ENCODE assay signal across 1 cellular context in genomic region chr1:182392045-182393028, GRCh38.
TF ChIP-seq lines count a peak whose summit lies in the region.

No MANE protein-coding gene starts in this region.

TF ChIP-seq in HepG2, 621 proteins besides CTCF, POLR2A, EP300 and RAD21 (continued from another document and continues in another):
- TF ChIP-seq, protein P1, sequence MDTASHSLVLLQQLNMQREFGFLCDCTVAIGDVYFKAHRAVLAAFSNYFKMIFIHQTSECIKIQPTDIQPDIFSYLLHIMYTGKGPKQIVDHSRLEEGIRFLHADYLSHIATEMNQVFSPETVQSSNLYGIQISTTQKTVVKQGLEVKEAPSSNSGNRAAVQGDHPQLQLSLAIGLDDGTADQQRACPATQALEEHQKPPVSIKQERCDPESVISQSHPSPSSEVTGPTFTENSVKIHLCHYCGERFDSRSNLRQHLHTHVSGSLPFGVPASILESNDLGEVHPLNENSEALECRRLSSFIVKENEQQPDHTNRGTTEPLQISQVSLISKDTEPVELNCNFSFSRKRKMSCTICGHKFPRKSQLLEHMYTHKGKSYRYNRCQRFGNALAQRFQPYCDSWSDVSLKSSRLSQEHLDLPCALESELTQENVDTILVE (CRISPR knock-in tag; IDR thresholded peaks at IDR 0.05), result no peak
- TF ChIP-seq KLF15 (CRISPR knock-in tag; IDR thresholded peaks at IDR 0.05; ENCODE audit: borderline replicate concordance) (no peak), ZNF367 (CRISPR knock-in tag; IDR thresholded peaks at IDR 0.05; ENCODE audit: borderline replicate concordance) (no peak), ZNF703 (CRISPR knock-in tag; IDR thresholded peaks at IDR 0.05; ENCODE audit: borderline replicate concordance) (no peak), ZNF121 (CRISPR knock-in tag; IDR thresholded peaks at IDR 0.05) (no peak), HDAC1 (CRISPR knock-in tag; IDR thresholded peaks at IDR 0.05) (no peak), FOXJ3 (CRISPR knock-in tag; IDR thresholded peaks at IDR 0.05; ENCODE audit: borderline replicate concordance) (no peak), ZBTB26 (CRISPR knock-in tag; IDR thresholded peaks at IDR 0.05; ENCODE audit: borderline replicate concordance) (peak; percentile 42; the same call in 1 of the 2 replicates), MBNL3 (CRISPR knock-in tag; conservative IDR thresholded peaks at IDR 0.05) (no peak), ZNF605 (CRISPR knock-in tag; IDR thresholded peaks at IDR 0.05) (no peak), ZNF569 (CRISPR knock-in tag; IDR thresholded peaks at IDR 0.05; ENCODE audit: borderline replicate concordance) (no peak), GRHL1 (CRISPR knock-in tag; conservative IDR thresholded peaks at IDR 0.05) (no peak), NR1H2 (CRISPR knock-in tag; IDR thresholded peaks at IDR 0.05; ENCODE audit: borderline replicate concordance, low read depth) (no peak), ZNF253 (CRISPR knock-in tag; IDR thresholded peaks at IDR 0.05; ENCODE audit: borderline replicate concordance) (no peak), MXD4 (CRISPR knock-in tag; IDR thresholded peaks at IDR 0.05) (no peak), RORA (CRISPR knock-in tag; IDR thresholded peaks at IDR 0.05) (no peak), ZNF563 (CRISPR knock-in tag; IDR thresholded peaks at IDR 0.05) (no peak), MZF1 (CRISPR knock-in tag; IDR thresholded peaks at IDR 0.05; ENCODE audit: borderline replicate concordance) (no peak), ZNF20 (CRISPR knock-in tag; IDR thresholded peaks at IDR 0.05) (no peak), ZFYVE20 (CRISPR knock-in tag; IDR thresholded peaks at IDR 0.05; ENCODE audit: borderline replicate concordance, low read depth) (no peak), REPIN1 (CRISPR knock-in tag; IDR thresholded peaks at IDR 0.05; ENCODE audit: borderline replicate concordance, low read depth) (no peak), ZNF749 (CRISPR knock-in tag; IDR thresholded peaks at IDR 0.05; ENCODE audit: borderline replicate concordance) (no peak), PAWR (CRISPR knock-in tag; IDR thresholded peaks at IDR 0.05; ENCODE audit: borderline replicate concordance) (no peak), TAF15 (IDR thresholded peaks at IDR 0.05; ENCODE audit: low read depth, low read length, poor library complexity, severe bottlenecking) (peak; percentile 4), ZNF264 (CRISPR knock-in tag; IDR thresholded peaks at IDR 0.05) (no peak), SMYD3 (CRISPR knock-in tag; IDR thresholded peaks at IDR 0.05) (no peak), RFX3 (CRISPR knock-in tag; IDR thresholded peaks at IDR 0.05) (no peak), NFIB (CRISPR knock-in tag; IDR thresholded peaks at IDR 0.05; ENCODE audit: borderline replicate concordance) (no peak), KMT2B (CRISPR knock-in tag; IDR thresholded peaks at IDR 0.05) (peak; percentile 5; the same call in 1 of the 2 replicates), CHD4 (IDR thresholded peaks at IDR 0.05; ENCODE audit: borderline replicate concordance, low read length) (no peak), EEA1 (CRISPR knock-in tag; IDR thresholded peaks at IDR 0.05; ENCODE audit: borderline replicate concordance) (no peak), KMT2A (CRISPR knock-in tag; IDR thresholded peaks at IDR 0.05) (no peak), RBM22 (optimal IDR thresholded peaks at IDR 0.05; ENCODE audit: low read length) (no peak), ZNF256 (CRISPR knock-in tag; conservative IDR thresholded peaks at IDR 0.05) (no peak), ZNF761 (CRISPR knock-in tag; conservative IDR thresholded peaks at IDR 0.05) (0 out of 2 replicates have a peak, but pooled peaks have one; percentile 12), ISL2 (CRISPR knock-in tag; IDR thresholded peaks at IDR 0.05) (no peak), ZMAT3 (CRISPR knock-in tag; conservative IDR thresholded peaks at IDR 0.05) (no peak; the same call in 1 of the 2 replicates), ZSCAN20 (CRISPR knock-in tag; IDR thresholded peaks at IDR 0.05; ENCODE audit: borderline replicate concordance) (no peak), NKX3-1 (CRISPR knock-in tag; IDR thresholded peaks at IDR 0.05) (peak; percentile 51; the same call in 1 of the 2 replicates), ZNF891 (CRISPR knock-in tag; IDR thresholded peaks at IDR 0.05) (no peak), ZNF792 (CRISPR knock-in tag; IDR thresholded peaks at IDR 0.05) (no peak), ZNF546 (CRISPR knock-in tag; conservative IDR thresholded peaks at IDR 0.05) (no peak), CENPT (CRISPR knock-in tag; IDR thresholded peaks at IDR 0.05; ENCODE audit: low read depth) (no peak), ZZZ3 (CRISPR knock-in tag; IDR thresholded peaks at IDR 0.05; ENCODE audit: borderline replicate concordance) (no peak), ZNF101 (CRISPR knock-in tag; IDR thresholded peaks at IDR 0.05; ENCODE audit: borderline replicate concordance, low read depth) (no peak), SP5 (CRISPR knock-in tag; IDR thresholded peaks at IDR 0.05; ENCODE audit: borderline replicate concordance, low read depth) (no peak), ATRX (CRISPR knock-in tag; IDR thresholded peaks at IDR 0.05; ENCODE audit: borderline replicate concordance) (no peak), HMG20A (CRISPR knock-in tag; IDR thresholded peaks at IDR 0.05; ENCODE audit: borderline replicate concordance) (no peak), PHF5A (CRISPR knock-in tag; IDR thresholded peaks at IDR 0.05; ENCODE audit: low read depth, unreplicated experiment) (peak; percentile 0)
- TF ChIP-seq, protein P2, sequence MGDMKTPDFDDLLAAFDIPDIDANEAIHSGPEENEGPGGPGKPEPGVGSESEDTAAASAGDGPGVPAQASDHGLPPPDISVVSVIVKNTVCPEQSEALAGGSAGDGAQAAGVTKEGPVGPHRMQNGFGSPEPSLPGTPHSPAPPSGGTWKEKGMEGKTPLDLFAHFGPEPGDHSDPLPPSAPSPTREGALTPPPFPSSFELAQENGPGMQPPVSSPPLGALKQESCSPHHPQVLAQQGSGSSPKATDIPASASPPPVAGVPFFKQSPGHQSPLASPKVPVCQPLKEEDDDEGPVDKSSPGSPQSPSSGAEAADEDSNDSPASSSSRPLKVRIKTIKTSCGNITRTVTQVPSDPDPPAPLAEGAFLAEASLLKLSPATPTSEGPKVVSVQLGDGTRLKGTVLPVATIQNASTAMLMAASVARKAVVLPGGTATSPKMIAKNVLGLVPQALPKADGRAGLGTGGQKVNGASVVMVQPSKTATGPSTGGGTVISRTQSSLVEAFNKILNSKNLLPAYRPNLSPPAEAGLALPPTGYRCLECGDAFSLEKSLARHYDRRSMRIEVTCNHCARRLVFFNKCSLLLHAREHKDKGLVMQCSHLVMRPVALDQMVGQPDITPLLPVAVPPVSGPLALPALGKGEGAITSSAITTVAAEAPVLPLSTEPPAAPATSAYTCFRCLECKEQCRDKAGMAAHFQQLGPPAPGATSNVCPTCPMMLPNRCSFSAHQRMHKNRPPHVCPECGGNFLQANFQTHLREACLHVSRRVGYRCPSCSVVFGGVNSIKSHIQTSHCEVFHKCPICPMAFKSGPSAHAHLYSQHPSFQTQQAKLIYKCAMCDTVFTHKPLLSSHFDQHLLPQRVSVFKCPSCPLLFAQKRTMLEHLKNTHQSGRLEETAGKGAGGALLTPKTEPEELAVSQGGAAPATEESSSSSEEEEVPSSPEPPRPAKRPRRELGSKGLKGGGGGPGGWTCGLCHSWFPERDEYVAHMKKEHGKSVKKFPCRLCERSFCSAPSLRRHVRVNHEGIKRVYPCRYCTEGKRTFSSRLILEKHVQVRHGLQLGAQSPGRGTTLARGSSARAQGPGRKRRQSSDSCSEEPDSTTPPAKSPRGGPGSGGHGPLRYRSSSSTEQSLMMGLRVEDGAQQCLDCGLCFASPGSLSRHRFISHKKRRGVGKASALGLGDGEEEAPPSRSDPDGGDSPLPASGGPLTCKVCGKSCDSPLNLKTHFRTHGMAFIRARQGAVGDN (CRISPR knock-in tag; IDR thresholded peaks at IDR 0.05), result peak; percentile 53
- TF ChIP-seq, protein P3, sequence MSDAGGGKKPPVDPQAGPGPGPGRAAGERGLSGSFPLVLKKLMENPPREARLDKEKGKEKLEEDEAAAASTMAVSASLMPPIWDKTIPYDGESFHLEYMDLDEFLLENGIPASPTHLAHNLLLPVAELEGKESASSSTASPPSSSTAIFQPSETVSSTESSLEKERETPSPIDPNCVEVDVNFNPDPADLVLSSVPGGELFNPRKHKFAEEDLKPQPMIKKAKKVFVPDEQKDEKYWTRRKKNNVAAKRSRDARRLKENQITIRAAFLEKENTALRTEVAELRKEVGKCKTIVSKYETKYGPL (CRISPR knock-in tag; IDR thresholded peaks at IDR 0.05), result no peak
- TF ChIP-seq, protein P4, sequence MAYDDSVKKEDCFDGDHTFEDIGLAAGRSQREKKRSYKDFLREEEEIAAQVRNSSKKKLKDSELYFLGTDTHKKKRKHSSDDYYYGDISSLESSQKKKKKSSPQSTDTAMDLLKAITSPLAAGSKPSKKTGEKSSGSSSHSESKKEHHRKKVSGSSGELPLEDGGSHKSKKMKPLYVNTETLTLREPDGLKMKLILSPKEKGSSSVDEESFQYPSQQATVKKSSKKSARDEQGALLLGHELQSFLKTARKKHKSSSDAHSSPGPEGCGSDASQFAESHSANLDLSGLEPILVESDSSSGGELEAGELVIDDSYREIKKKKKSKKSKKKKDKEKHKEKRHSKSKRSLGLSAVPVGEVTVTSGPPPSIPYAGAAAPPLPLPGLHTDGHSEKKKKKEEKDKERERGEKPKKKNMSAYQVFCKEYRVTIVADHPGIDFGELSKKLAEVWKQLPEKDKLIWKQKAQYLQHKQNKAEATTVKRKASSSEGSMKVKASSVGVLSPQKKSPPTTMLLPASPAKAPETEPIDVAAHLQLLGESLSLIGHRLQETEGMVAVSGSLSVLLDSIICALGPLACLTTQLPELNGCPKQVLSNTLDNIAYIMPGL (CRISPR knock-in tag; IDR thresholded peaks at IDR 0.05; ENCODE audit: borderline replicate concordance in 1 of 2, low read depth in 1 of 2), result 0 out of 4 replicates have a peak, but pooled peaks of 1 of the 2 experiments have one; percentile 44
- TF ChIP-seq, protein P5, sequence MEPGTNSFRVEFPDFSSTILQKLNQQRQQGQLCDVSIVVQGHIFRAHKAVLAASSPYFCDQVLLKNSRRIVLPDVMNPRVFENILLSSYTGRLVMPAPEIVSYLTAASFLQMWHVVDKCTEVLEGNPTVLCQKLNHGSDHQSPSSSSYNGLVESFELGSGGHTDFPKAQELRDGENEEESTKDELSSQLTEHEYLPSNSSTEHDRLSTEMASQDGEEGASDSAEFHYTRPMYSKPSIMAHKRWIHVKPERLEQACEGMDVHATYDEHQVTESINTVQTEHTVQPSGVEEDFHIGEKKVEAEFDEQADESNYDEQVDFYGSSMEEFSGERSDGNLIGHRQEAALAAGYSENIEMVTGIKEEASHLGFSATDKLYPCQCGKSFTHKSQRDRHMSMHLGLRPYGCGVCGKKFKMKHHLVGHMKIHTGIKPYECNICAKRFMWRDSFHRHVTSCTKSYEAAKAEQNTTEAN (CRISPR knock-in tag; conservative IDR thresholded peaks at IDR 0.05), result no peak
- TF ChIP-seq, protein P6, sequence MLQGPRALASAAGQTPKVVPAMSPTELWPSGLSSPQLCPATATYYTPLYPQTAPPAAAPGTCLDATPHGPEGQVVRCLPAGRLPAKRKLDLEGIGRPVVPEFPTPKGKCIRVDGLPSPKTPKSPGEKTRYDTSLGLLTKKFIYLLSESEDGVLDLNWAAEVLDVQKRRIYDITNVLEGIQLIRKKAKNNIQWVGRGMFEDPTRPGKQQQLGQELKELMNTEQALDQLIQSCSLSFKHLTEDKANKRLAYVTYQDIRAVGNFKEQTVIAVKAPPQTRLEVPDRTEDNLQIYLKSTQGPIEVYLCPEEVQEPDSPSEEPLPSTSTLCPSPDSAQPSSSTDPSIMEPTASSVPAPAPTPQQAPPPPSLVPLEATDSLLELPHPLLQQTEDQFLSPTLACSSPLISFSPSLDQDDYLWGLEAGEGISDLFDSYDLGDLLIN (CRISPR knock-in tag; IDR thresholded peaks at IDR 0.05; ENCODE audit: borderline replicate concordance), result 0 out of 2 replicates have a peak, but pooled peaks have one; percentile 30
- TF ChIP-seq, protein P7, sequence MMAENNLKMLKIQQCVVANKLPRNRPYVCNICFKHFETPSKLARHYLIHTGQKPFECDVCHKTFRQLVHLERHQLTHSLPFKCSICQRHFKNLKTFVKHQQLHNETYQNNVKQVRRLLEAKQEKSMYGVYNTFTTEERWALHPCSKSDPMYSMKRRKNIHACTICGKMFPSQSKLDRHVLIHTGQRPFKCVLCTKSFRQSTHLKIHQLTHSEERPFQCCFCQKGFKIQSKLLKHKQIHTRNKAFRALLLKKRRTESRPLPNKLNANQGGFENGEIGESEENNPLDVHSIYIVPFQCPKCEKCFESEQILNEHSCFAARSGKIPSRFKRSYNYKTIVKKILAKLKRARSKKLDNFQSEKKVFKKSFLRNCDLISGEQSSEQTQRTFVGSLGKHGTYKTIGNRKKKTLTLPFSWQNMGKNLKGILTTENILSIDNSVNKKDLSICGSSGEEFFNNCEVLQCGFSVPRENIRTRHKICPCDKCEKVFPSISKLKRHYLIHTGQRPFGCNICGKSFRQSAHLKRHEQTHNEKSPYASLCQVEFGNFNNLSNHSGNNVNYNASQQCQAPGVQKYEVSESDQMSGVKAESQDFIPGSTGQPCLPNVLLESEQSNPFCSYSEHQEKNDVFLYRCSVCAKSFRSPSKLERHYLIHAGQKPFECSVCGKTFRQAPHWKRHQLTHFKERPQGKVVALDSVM (CRISPR knock-in tag; IDR thresholded peaks at IDR 0.05), result no peak
